Comparison of ENCODE assay signal across 25 cellular contexts in the genomic region with DNA sequence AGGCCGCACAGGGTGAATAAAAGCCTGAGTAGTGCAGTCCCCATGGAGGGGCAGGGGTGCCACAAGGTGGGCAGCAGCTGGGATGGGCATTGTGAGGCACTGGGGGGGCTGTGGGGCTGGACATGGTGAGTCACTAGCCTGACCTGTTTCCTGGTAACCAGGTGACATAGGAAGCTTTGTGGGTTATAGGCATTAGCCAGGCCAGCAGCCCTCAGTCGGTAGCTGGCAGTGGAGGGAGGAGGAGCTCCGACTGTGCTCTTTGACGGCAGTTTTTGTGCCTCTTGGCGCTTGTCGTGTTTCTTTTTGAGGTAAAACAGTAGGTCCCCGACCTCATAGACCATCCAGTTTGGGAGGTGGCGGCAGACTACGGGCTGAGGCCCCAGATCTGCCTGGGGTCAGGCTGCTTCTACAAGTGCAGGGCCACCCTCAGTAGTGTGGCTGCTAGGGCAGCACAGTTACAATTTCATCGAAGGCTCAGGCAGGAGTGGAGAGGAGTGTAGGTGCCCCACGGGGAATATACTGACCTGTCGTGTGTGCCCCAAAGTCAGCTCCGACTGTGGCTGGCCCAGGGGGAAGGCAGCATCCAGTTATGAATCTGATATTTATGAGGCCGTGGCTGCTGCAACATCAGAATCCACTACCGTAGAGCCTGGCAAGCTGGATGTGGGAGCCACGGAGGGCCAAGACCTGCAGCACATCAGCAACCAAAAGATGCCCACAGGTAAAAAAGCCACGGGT.
"Had no signal": no experiment of that assay in that cellular context is flagged by ENCODE, and none has a peak within 500 bp of the region (broad histone marks: within the 10 kb centered on the region; RNA-seq: fewer than 3 reads in every experiment).

No MANE protein-coding gene starts in this region.

- FAIRE-seq: RCC 7860 had no signal

- H3K9me3 ChIP-seq: SJSA1 had no signal

- H3K4me3 ChIP-seq: SJSA1 had no signal

- ATAC-seq: activated CD8-positive, alpha-beta memory T cell treated with anti-CD3 and anti-CD28 coated beads, Interleukin-2, amount 10 ng/mL, durations not matched to agents 7 days and 5 days; activated T-cell treated with anti-CD3 and anti-CD28 coated beads, Interleukin-2, amount 50 U/mL, for 4 hours; activated T-helper 17 cell treated with anti-CD3 and anti-CD28 coated beads, Interleukin-2, amount 50 U/mL, for 72 hours; SK-N-SH treated with all-trans-retinoic acid at 6 μM for 48 hours; WTC11 had no signal

- H3K36me3 ChIP-seq: brain microvascular endothelial cell, SJSA1 had no signal

- H3K27ac ChIP-seq: brain microvascular endothelial cell, SJSA1 had no signal

- DNase-seq: activated CD4-positive, alpha-beta T cell treated with anti-CD3 and anti-CD28 coated beads for 48 hours; activated CD4-positive, alpha-beta T cell treated with anti-CD3 and anti-CD28 coated beads, Interleukin-2, amount 50 U/mL, for 4 hours; activated CD4-positive, CD25-positive, alpha-beta regulatory T cell treated with anti-CD3 and anti-CD28 coated beads, Interleukin-2, amount 50 U/mL, for 72 hours; activated CD8-positive, alpha-beta memory T cell treated with anti-CD3 and anti-CD28 coated beads, Interleukin-2, amount 10 ng/mL, durations not matched to agents 7 days and 5 days; activated gamma-delta T cell; activated naive CD4-positive, alpha-beta T cell treated with anti-CD3 and anti-CD28 coated beads, Interleukin-2, amount 10 ng/mL, durations not matched to agents 7 days and 5 days; activated naive CD8-positive, alpha-beta T cell treated with anti-CD3 and anti-CD28 coated beads for 36 hours; activated T-cell treated with anti-CD3 and anti-CD28 coated beads, Interleukin-2, amount 50 U/mL, for 4 hours; brain microvascular endothelial cell; cerebellar nuclear complex; MM.1S; NCI-H1105; NCI-H1436; NCI-H187; NCI-H2081; NCI-H446; NCI-H524; SHP77; SW 1271; T-helper 9 cell had no signal

- H3K4me1 ChIP-seq: SJSA1 had no signal

- H3K27me3 ChIP-seq: brain microvascular endothelial cell had no signal
